ENCODE assay signal across 11 cellular contexts in the genomic region with DNA sequence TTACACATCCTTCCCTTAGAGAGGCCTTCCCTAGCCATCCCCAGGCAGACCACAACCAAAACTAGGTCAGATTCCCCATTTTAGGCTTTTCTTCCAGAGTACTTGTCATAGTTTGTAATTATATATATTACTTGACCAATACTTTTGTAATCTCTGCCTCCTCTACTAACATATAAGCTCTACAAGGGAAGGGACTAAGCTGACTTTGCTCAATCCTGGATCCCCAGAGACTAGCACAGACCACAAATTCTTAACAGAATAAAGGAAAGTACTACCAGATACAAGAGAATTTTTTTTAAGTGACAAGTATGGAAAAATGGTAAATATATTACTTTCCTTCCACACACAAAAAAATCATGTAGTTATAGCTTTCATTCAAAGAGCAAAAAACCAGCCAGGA. TPM values are rescaled to one million over a fixed set of nuclear protein-coding genes. Genes with fewer than 3 reads are reported as not detected.
DNase-seq lines count a peak whose midpoint lies in the region; ATAC-seq and TF ChIP-seq lines count a peak whose summit lies in the region.
"Had no signal": no experiment of that assay in that cellular context is flagged by ENCODE, and none has a peak within 500 bp of the region (broad histone marks: within the 10 kb centered on the region; RNA-seq: fewer than 3 reads in every experiment).

No MANE protein-coding gene starts in this region.

- H3K36me3 ChIP-seq in left ventricle myocardium inferior (peaks cover 17% of the 10 kb centered on the region), suprapubic skin (peaks cover 5% of the 10 kb centered on the region)

- no peaks in the 10 kb centered on the region for H3K27me3 Mint-ChIP-seq in activated T-helper 17 cell treated with anti-CD3 and anti-CD28 coated beads, Interleukin-2, amount 50 U/mL, for 72 hours
- peaks cover 0 to 4% (median 3%) of the 10 kb centered on the region in 3 donors for H3K27me3 Mint-ChIP-seq in immature natural killer cell (ENCODE audit: low read depth in 3 of 3)

- H3K27ac ChIP-seq in left ventricle myocardium inferior (replicated peaks) (no peak overlapping the region), suprapubic skin (no peak overlapping the region)

- H3K4me1 Mint-ChIP-seq in activated T-helper 17 cell treated with anti-CD3 and anti-CD28 coated beads, Interleukin-2, amount 50 U/mL, for 72 hours: peaks cover 11% of the 10 kb centered on the region
- peaks cover 46 to 61% of the 10 kb centered on the region in 2 donors for H3K4me1 Mint-ChIP-seq in immature natural killer cell

- H3K4me1 ChIP-seq in left ventricle myocardium inferior: peaks cover 37% of the 10 kb centered on the region
- peaks cover 21% of the 10 kb centered on the region for H3K4me1 ChIP-seq in suprapubic skin
- H3K4me1 ChIP-seq: Caco-2 had no signal

- H3K4me3 ChIP-seq in left ventricle myocardium inferior: peak overlapping the region; percentile 83
- H3K4me3 ChIP-seq in suprapubic skin: peak overlapping the region; percentile 76

- H3K4me3 Mint-ChIP-seq in activated T-helper 17 cell treated with anti-CD3 and anti-CD28 coated beads, Interleukin-2, amount 50 U/mL, for 72 hours: peak overlapping the region; percentile 90
- peak overlapping the region; percentile 98 to 100 (median 100) for H3K4me3 Mint-ChIP-seq in immature natural killer cell

- peaks cover 22% of the 10 kb centered on the region for H3K9me3 ChIP-seq in left ventricle myocardium inferior (replicated peaks)
- peaks cover 6% of the 10 kb centered on the region for H3K9me3 ChIP-seq in suprapubic skin
- H3K9me3 ChIP-seq: Caco-2 had no signal

- H3K27ac Mint-ChIP-seq in activated T-helper 17 cell treated with anti-CD3 and anti-CD28 coated beads, Interleukin-2, amount 50 U/mL, for 72 hours: peak overlapping the region; percentile 96
- peak overlapping the region; percentile 55 to 98 (median 90) for H3K27ac Mint-ChIP-seq in immature natural killer cell

- ATAC-seq in Right ventricle myocardium inferior: no peak
- no peak for ATAC-seq in activated T-helper 17 cell treated with anti-CD3 and anti-CD28 coated beads, Interleukin-2, amount 50 U/mL, for 72 hours (replicated peaks)
- ATAC-seq in HG02642 (IDR thresholded peaks at IDR 0.05; ENCODE audit: poor library complexity, unreplicated experiment): no peak
- ATAC-seq in GM18868 (IDR thresholded peaks at IDR 0.05; ENCODE audit: unreplicated experiment): no peak

- H3K27me3 ChIP-seq in left ventricle myocardium inferior (ENCODE audit: low read depth): no peaks in the 10 kb centered on the region
- no peaks in the 10 kb centered on the region for H3K27me3 ChIP-seq in suprapubic skin

- peaks cover 39% of the 10 kb centered on the region for H3K36me3 Mint-ChIP-seq in activated T-helper 17 cell treated with anti-CD3 and anti-CD28 coated beads, Interleukin-2, amount 50 U/mL, for 72 hours (ENCODE audit: low read depth)
- H3K36me3 Mint-ChIP-seq in immature natural killer cell: peaks cover 13 to 19% (median 16%) of the 10 kb centered on the region in 3 donors

- TF ChIP-seq CTCF in left ventricle myocardium inferior (IDR thresholded peaks at IDR 0.05; ENCODE audit: borderline replicate concordance): no peak
- TF ChIP-seq CTCF in suprapubic skin (IDR thresholded peaks at IDR 0.05): no peak

- TF ChIP-seq EP300 in suprapubic skin (IDR thresholded peaks at IDR 0.05): no peak

- no peak for TF ChIP-seq POLR2A in suprapubic skin (IDR thresholded peaks at IDR 0.05)

- DNase-seq in left ventricle myocardium inferior (no peak), Right ventricle myocardium inferior (ENCODE audit: missing footprints) (no peak), immature natural killer cell (no peak), suprapubic skin (ENCODE audit: low spot score in 2 of 2) (no peak), NCI-H1436 (lab: John Stamatoyannopoulos, UW) (no peak)
- DNase-seq: activated CD4-positive, alpha-beta T cell treated with anti-CD3 and anti-CD28 coated beads for 1 hour; Caco-2; NCI-H69 had no signal

- intact Hi-C loops in left ventricle myocardium inferior (cut with micrococcal nuclease) (no loop called here), Right ventricle myocardium inferior (cut with DNase I) (loop anchor here (5.0 kb wide), 3 partner anchors 48 to 172 kb away; a partner anchor contains a TSS)

- H3K9me3 Mint-ChIP-seq in activated T-helper 17 cell treated with anti-CD3 and anti-CD28 coated beads, Interleukin-2, amount 50 U/mL, for 72 hours: peaks cover 3% of the 10 kb centered on the region
- peaks cover 0 to 5% (median 3%) of the 10 kb centered on the region in 6 donors for H3K9me3 Mint-ChIP-seq in immature natural killer cell

RNA-seq across cellular contexts. Expression of a gene that starts 2.0 kb away (rescaled TPM):
- total RNA-seq in left ventricle myocardium inferior (14.6 TPM), Right ventricle myocardium inferior (11.6 TPM), suprapubic skin (10 to 100 TPM; 14.4 to 26.2 (median 14.9) TPM)
- 10 to 100 TPM; 14.4 to 24.8 TPM for total RNA-seq in activated T-helper 17 cell treated with anti-CD3 and anti-CD28 coated beads, Interleukin-2, amount 50 U/mL, for 72 hours
- 1 to 10 TPM; 5.9 to 8.0 (median 6.2) TPM for polyA plus RNA-seq in immature natural killer cell

RNA-seq across cellular contexts. Expression of a gene that starts 44.6 kb away (rescaled TPM):
- 8.3 TPM for total RNA-seq in left ventricle myocardium inferior
- 10.2 TPM for total RNA-seq in Right ventricle myocardium inferior
- 10 to 100 TPM; 13.1 to 17.3 TPM for total RNA-seq in activated T-helper 17 cell treated with anti-CD3 and anti-CD28 coated beads, Interleukin-2, amount 50 U/mL, for 72 hours
- polyA plus RNA-seq in immature natural killer cell: 100 to 1,000 TPM; 124 to 214 (median 186) TPM
- 10 to 100 TPM in 1 of 4 donors, 1 to 10 TPM in 3; 6.5 to 12.2 (median 8.6) TPM for total RNA-seq in suprapubic skin

RNA-seq across cellular contexts. Expression of a gene that starts 49.4 kb away (rescaled TPM):
- total RNA-seq in left ventricle myocardium inferior (7.8 TPM), Right ventricle myocardium inferior (4.5 TPM), suprapubic skin (10 to 100 TPM in 2 of 4 donors, 1 to 10 TPM in 2; 6.7 to 15.9 (median 12.0) TPM)
- total RNA-seq in activated T-helper 17 cell treated with anti-CD3 and anti-CD28 coated beads, Interleukin-2, amount 50 U/mL, for 72 hours: 1 to 10 TPM; 1.8 to 3.5 TPM
- polyA plus RNA-seq in immature natural killer cell: 10 to 100 TPM in 2 of 3 donors, 1 to 10 TPM in 1; 8.6 to 18.9 (median 10.2) TPM
